In genomic region chr1:41560496-41560895, GRCh38 we compare ENCODE assay signal across 18 cellular contexts.
DNase-seq lines count a peak whose midpoint lies in the region; ATAC-seq and TF ChIP-seq lines count a peak whose summit lies in the region.
"Had no signal": no experiment of that assay in that cellular context is flagged by ENCODE, and none has a peak within 500 bp of the region (broad histone marks: within the 10 kb centered on the region; RNA-seq: fewer than 3 reads in every experiment).

No MANE protein-coding gene starts in this region.

- intact Hi-C loops in cardiac septum (cut with DNase I) (no loop called here), sciatic nerve (cut with DNase I) (no loop called here)

- no peak for TF ChIP-seq CTCF in right atrium auricular region (IDR thresholded peaks at IDR 0.05)
- TF ChIP-seq CTCF in endodermal cell (conservative IDR thresholded peaks at IDR 0.05), result no peak

- no peak overlapping the region for H3K9ac ChIP-seq in endodermal cell (ENCODE audit: extremely low read depth, low read length, poor library complexity, severe bottlenecking)

- H3K27ac Mint-ChIP-seq in endodermal cell, result no peak overlapping the region
- H3K27ac Mint-ChIP-seq: CD4-positive, alpha-beta memory T cell; GM23338; H9 had no signal

- peaks cover 14% of the 10 kb centered on the region for H3K9me3 Mint-ChIP-seq in endodermal cell

- no peak overlapping the region for H3K27ac ChIP-seq in right atrium auricular region
- no peak overlapping the region for H3K27ac ChIP-seq in endodermal cell (ENCODE audit: low read depth, low read length)

- no peaks in the 10 kb centered on the region for H3K9me3 ChIP-seq in right atrium auricular region
- no peaks in the 10 kb centered on the region for H3K9me3 ChIP-seq in endodermal cell (ENCODE audit: control insufficient read depth, low read length)

- 90% methylated on average over 5 of the region's 5 CpGs; no CpG with 5 or more reads in 1 of the 2 experiments for WGBS in endodermal cell (ENCODE audit: insufficient coverage in 1 of 2, insufficient read length in 1 of 2), 2 experiments

- no peaks in the 10 kb centered on the region for H3K4me1 Mint-ChIP-seq in endodermal cell

- H3K27me3 Mint-ChIP-seq in endodermal cell (ENCODE audit: insufficient read depth), result peaks cover 13% of the 10 kb centered on the region
- H3K27me3 Mint-ChIP-seq: CD4-positive, alpha-beta memory T cell had no signal

- DNase-seq in cardiac septum (ENCODE audit: low spot score) (peak; percentile 53), right atrium auricular region (ENCODE audit: low spot score) (no peak), endodermal cell (peak; percentile 24), left lobe of liver (ENCODE audit: low spot score) (peak; percentile 41), sciatic nerve (ENCODE audit: low spot score) (peak; percentile 46)
- DNase-seq: C1 segment of cervical spinal cord; Calu3; CD4-positive, alpha-beta memory T cell; COR-L47; DMS53; DMS79 treated with DMSO at 0.1 percent for 48 hours; GF-D8; H9 had no signal

- H3K27me3 ChIP-seq in right atrium auricular region (no peaks in the 10 kb centered on the region), endodermal cell (ENCODE audit: control insufficient read depth, insufficient read depth, low read length, poor library complexity, severe bottlenecking) (no peaks in the 10 kb centered on the region)

- no peak overlapping the region for H3K4me3 ChIP-seq in right atrium auricular region
- H3K4me3 ChIP-seq in endodermal cell (ENCODE audit: low read length), result no peak overlapping the region
- H3K4me3 ChIP-seq: GM23338 had no signal

- H3K36me3 Mint-ChIP-seq in endodermal cell (ENCODE audit: low read depth), result no peaks in the 10 kb centered on the region

- no peaks in the 10 kb centered on the region for H3K36me3 ChIP-seq in right atrium auricular region
- H3K36me3 ChIP-seq in endodermal cell (ENCODE audit: control insufficient read depth, insufficient read depth, low read length), result no peaks in the 10 kb centered on the region

- ATAC-seq in left lobe of liver, result peak; percentile 10
- no peak for ATAC-seq in sciatic nerve
- ATAC-seq in GM18511 (IDR thresholded peaks at IDR 0.05; ENCODE audit: unreplicated experiment), result no peak
- no peak for ATAC-seq in GM21526 (IDR thresholded peaks at IDR 0.05; ENCODE audit: low FRiP score, unreplicated experiment)
- ATAC-seq in HG03354 (IDR thresholded peaks at IDR 0.05; ENCODE audit: poor library complexity, severe bottlenecking, unreplicated experiment), result no peak
- ATAC-seq: GM23338, HCT116 had no signal

- H3K4me1 ChIP-seq in right atrium auricular region (peaks cover 0 to 20% of the 10 kb centered on the region in 2 donors), endodermal cell (ENCODE audit: control insufficient read depth, insufficient read depth, low read length) (no peaks in the 10 kb centered on the region)

- no peak overlapping the region for H3K4me3 Mint-ChIP-seq in endodermal cell
- H3K4me3 Mint-ChIP-seq: CD4-positive, alpha-beta memory T cell; GM23338; H9 had no signal
